ENCODE assay signal across 8 cellular contexts in genomic region chr2:233252227-233252626, GRCh38. TPM values are rescaled to one million over a fixed set of nuclear protein-coding genes. Genes with fewer than 3 reads are reported as not detected.
DNase-seq lines count a peak whose midpoint lies in the region; ATAC-seq, FAIRE-seq and TF ChIP-seq lines count a peak whose summit lies in the region.

No MANE protein-coding gene starts in this region.

- H3K27ac ChIP-seq in HUES64 (ENCODE audit: low read depth, low read length) (no peak overlapping the region), muscle layer of colon (ENCODE audit: low read depth, low read length) (peak overlapping the region; percentile 83)

- ATAC-seq in sciatic nerve, result no peak

- peaks cover 14% of the 10 kb centered on the region for H3K9me3 ChIP-seq in HUES64 (ENCODE audit: insufficient read depth, low read depth, low read length)
- H3K9me3 ChIP-seq in muscle layer of colon (ENCODE audit: low read length), result no peaks in the 10 kb centered on the region

- H3K4me3 ChIP-seq in AG10803 (ENCODE audit: low read length) (peak overlapping the region; percentile 96), HUES64 (ENCODE audit: low read length) (peak overlapping the region; percentile 73), cardiac fibroblast (replicated peaks in 1 of 2; ENCODE audit: low read depth in 2 of 2, low read length in 2 of 2) (peak overlapping the region; percentile 100), muscle layer of colon (ENCODE audit: low read depth in 1 of 2, low read length in 2 of 2) (peak overlapping the region; percentile 74 to 86)

- H3K4me1 ChIP-seq in HUES64 (ENCODE audit: insufficient read depth, low read length) (peaks cover 6% of the 10 kb centered on the region; the same call in 1 of the 2 replicates), muscle layer of colon (ENCODE audit: insufficient read depth, low read length) (peaks cover 31% of the 10 kb centered on the region)

- DNase-seq in AG10803 (ENCODE audit: low read depth) (no peak), cardiac fibroblast (ENCODE audit: low read depth in 2 of 2) (peak in 1 of 2 donors; percentile 12), RCC 7860 (ENCODE audit: low spot score) (no peak), sciatic nerve (ENCODE audit: low spot score) (no peak), activated gamma-delta T cell treated with Interleukin-2 at 50 U/mL for 16 hours (no peak), NOMO-1 (lab: John Stamatoyannopoulos, UW; ENCODE audit: unreplicated experiment in 2 of 2) (no peak)

- TF ChIP-seq CTCF in AG10803 (conservative IDR thresholded peaks at IDR 0.05; ENCODE audit: low read length) (no peak), cardiac fibroblast (IDR thresholded peaks at IDR 0.05; ENCODE audit: low read depth, low read length) (no peak)

- H3K9ac ChIP-seq in HUES64 (ENCODE audit: low read depth, low read length) (peak overlapping the region; percentile 83), muscle layer of colon (ENCODE audit: low read length) (peak overlapping the region; percentile 40)

- intact Hi-C loops in sciatic nerve (cut with DNase I), result loop anchor here (5.0 kb wide), 1 partner anchor 400 kb away; no protein-coding TSS in a partner anchor

- FAIRE-seq in RCC 7860 (lab: Jason Lieb, UNC), result no peak

- peaks cover 38% of the 10 kb centered on the region for H3K36me3 ChIP-seq in HUES64 (ENCODE audit: insufficient read depth, low read length)
- peaks cover 12% of the 10 kb centered on the region for H3K36me3 ChIP-seq in muscle layer of colon (ENCODE audit: insufficient read depth, low read length)

- H3K27me3 ChIP-seq in HUES64 (ENCODE audit: insufficient read depth, low read length), result no peaks in the 10 kb centered on the region
- no peaks in the 10 kb centered on the region for H3K27me3 ChIP-seq in muscle layer of colon (ENCODE audit: control insufficient read depth in 1 of 2, insufficient read depth in 2 of 2, low read length in 2 of 2)

- 3% methylated on average over 18 of the region's 18 CpGs for WGBS in HUES64

RNA-seq across cellular contexts. Expression of gene ATG16L1, which starts 0.8 kb away (rescaled TPM):
- 15.9 TPM for polyA plus RNA-seq in HUES64 (2013, experiment 1 of 2)
- polyA plus RNA-seq in HUES64 (2013, experiment 2 of 2), result 13.7 TPM
- 26.4 TPM for total RNA-seq in sciatic nerve

RNA-seq across cellular contexts. Expression of gene SAG, which starts 55.4 kb away (rescaled TPM):
- not detected for polyA plus RNA-seq in HUES64 (2013, experiment 1 of 2)
- polyA plus RNA-seq in HUES64 (2013, experiment 2 of 2), result not detected
- total RNA-seq in sciatic nerve, result not detected
